Comparison of ENCODE assay signal across 2 cellular contexts in the genomic region with DNA sequence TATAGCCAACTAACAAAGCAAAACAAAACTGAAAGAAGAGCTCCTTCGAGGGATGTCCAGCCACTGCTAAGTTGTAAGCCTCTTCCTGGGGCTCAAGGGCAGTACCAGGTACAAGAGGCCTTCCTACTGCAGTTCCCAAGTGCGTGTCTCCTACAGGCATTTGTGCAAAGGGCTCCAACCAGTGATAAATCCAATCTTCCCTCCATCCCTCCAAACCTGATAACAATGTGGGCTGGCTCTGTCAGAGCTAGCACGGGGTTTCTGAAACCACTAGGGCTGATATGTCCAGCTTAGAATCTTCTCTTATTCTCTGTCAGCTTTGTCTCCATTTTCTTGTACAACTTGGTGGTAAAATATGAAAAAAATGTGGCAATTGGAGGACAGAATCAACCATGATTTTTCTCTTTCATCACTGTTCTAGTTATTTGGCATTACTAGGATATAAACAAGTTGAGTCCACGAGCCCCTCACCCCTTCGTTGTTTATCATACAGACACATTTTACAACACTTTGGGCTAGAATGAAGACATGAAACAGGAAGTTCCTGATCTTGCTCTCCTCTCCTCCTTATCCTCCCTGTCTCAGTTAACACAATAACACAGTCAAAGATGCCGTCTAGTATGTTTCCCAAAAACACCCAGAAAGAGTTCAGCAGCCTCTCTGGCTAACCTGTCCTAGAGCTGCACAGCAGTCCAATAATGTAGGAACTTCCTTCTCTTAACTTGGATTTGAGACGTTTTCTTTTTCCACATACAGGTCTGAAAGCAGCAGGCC.
TF ChIP-seq lines count a peak whose summit lies in the region.

No MANE protein-coding gene starts in this region.

TF ChIP-seq in SK-N-SH, 30 proteins besides CTCF, POLR2A, EP300 and RAD21 (continued from another document):
- TF ChIP-seq, protein P1, sequence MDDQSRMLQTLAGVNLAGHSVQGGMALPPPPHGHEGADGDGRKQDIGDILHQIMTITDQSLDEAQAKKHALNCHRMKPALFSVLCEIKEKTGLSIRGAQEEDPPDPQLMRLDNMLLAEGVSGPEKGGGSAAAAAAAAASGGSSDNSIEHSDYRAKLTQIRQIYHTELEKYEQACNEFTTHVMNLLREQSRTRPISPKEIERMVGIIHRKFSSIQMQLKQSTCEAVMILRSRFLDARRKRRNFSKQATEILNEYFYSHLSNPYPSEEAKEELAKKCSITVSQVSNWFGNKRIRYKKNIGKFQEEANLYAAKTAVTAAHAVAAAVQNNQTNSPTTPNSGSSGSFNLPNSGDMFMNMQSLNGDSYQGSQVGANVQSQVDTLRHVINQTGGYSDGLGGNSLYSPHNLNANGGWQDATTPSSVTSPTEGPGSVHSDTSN (IDR thresholded peaks at IDR 0.05): no peak
- no peak for TF ChIP-seq TEAD4 (IDR thresholded peaks at IDR 0.05; ENCODE audit: borderline replicate concordance, insufficient read depth)
- TF ChIP-seq, protein P2, sequence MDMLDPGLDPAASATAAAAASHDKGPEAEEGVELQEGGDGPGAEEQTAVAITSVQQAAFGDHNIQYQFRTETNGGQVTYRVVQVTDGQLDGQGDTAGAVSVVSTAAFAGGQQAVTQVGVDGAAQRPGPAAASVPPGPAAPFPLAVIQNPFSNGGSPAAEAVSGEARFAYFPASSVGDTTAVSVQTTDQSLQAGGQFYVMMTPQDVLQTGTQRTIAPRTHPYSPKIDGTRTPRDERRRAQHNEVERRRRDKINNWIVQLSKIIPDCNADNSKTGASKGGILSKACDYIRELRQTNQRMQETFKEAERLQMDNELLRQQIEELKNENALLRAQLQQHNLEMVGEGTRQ (IDR thresholded peaks at IDR 0.05; ENCODE audit: borderline replicate concordance, low read depth, low read length): no peak
- TF ChIP-seq MEF2A (IDR thresholded peaks at IDR 0.05; ENCODE audit: borderline replicate concordance, low read depth): no peak

TF ChIP-seq in SK-N-SH treated with all-trans-retinoic acid at 6 μM for 48 hours, 23 proteins besides CTCF, POLR2A, EP300 and RAD21 (continued from another document):
- TF ChIP-seq, protein P3, sequence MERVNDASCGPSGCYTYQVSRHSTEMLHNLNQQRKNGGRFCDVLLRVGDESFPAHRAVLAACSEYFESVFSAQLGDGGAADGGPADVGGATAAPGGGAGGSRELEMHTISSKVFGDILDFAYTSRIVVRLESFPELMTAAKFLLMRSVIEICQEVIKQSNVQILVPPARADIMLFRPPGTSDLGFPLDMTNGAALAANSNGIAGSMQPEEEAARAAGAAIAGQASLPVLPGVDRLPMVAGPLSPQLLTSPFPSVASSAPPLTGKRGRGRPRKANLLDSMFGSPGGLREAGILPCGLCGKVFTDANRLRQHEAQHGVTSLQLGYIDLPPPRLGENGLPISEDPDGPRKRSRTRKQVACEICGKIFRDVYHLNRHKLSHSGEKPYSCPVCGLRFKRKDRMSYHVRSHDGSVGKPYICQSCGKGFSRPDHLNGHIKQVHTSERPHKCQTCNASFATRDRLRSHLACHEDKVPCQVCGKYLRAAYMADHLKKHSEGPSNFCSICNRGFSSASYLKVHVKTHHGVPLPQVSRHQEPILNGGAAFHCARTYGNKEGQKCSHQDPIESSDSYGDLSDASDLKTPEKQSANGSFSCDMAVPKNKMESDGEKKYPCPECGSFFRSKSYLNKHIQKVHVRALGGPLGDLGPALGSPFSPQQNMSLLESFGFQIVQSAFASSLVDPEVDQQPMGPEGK (CRISPR knock-in tag; IDR thresholded peaks at IDR 0.05; ENCODE audit: borderline replicate concordance): no peak
- TF ChIP-seq ZNF70 (CRISPR knock-in tag; IDR thresholded peaks at IDR 0.05) (no peak), CSDC2 (CRISPR knock-in tag; IDR thresholded peaks at IDR 0.05) (no peak), SNAI2 (CRISPR knock-in tag; IDR thresholded peaks at IDR 0.05) (no peak), ARNTL (CRISPR knock-in tag; IDR thresholded peaks at IDR 0.05; ENCODE audit: borderline replicate concordance, low read depth) (no peak), TCF4 (CRISPR knock-in tag; IDR thresholded peaks at IDR 0.05; ENCODE audit: borderline replicate concordance) (no peak), ZFP30 (CRISPR knock-in tag; IDR thresholded peaks at IDR 0.05) (no peak), OSR1 (CRISPR knock-in tag; IDR thresholded peaks at IDR 0.05) (no peak), TOX (CRISPR knock-in tag; IDR thresholded peaks at IDR 0.05; ENCODE audit: borderline replicate concordance) (no peak), ZNF8 (CRISPR knock-in tag; IDR thresholded peaks at IDR 0.05) (no peak), ZFP3 (CRISPR knock-in tag; IDR thresholded peaks at IDR 0.05) (no peak), ESRRG (CRISPR knock-in tag; IDR thresholded peaks at IDR 0.05) (no peak), ZC3H10 (CRISPR knock-in tag; IDR thresholded peaks at IDR 0.05) (no peak)
- TF ChIP-seq, protein P4, sequence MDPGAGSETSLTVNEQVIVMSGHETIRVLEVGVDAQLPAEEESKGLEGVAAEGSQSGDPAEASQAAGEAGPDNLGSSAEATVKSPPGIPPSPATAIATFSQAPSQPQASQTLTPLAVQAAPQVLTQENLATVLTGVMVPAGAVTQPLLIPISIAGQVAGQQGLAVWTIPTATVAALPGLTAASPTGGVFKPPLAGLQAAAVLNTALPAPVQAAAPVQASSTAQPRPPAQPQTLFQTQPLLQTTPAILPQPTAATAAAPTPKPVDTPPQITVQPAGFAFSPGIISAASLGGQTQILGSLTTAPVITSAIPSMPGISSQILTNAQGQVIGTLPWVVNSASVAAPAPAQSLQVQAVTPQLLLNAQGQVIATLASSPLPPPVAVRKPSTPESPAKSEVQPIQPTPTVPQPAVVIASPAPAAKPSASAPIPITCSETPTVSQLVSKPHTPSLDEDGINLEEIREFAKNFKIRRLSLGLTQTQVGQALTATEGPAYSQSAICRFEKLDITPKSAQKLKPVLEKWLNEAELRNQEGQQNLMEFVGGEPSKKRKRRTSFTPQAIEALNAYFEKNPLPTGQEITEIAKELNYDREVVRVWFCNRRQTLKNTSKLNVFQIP (CRISPR knock-in tag; IDR thresholded peaks at IDR 0.05; ENCODE audit: borderline replicate concordance, low read depth): no peak
